In the genomic region with DNA sequence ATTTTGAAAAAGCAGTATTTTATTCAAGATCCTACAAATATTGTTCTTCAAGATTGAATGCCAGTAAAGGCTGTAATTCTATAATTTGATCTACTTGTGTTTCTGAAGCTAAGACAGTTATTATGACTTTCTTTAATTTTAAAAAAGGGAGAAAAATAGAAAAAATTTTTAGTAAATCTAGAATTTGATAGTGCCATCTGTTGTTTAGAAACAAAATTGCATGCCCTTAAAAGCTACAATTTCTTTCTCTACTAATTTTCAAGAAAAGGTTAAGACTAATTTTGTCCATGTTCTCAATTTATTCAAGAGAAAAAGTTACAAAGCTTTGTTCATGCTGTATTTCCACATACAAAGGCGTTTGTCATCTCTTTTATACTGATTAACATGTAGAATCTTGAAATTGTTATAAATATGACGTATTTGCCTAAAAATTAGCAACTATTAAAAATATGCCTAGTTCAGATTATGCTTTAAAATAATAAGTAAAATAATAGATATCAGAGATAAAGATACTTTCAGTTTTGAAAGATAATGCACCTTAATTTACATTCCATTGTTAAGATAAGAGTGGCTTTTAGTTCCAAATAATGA, we compare ENCODE assay signal across 12 cellular contexts. TPM values are rescaled to one million over a fixed set of nuclear protein-coding genes. Genes with fewer than 3 reads are reported as not detected.
DNase-seq lines count a peak whose midpoint lies in the region; ATAC-seq, FAIRE-seq and TF ChIP-seq lines count a peak whose summit lies in the region.
"Had no signal": no experiment of that assay in that cellular context is flagged by ENCODE, and none has a peak within 500 bp of the region (broad histone marks: within the 10 kb centered on the region; RNA-seq: fewer than 3 reads in every experiment).

No MANE protein-coding gene starts in this region.

- no peak for DNase-seq in WTC11 (ENCODE audit: low spot score)
- DNase-seq in ecto neural progenitor cell (ENCODE audit: low spot score), result no peak
- DNase-seq in SKM-1 (lab: John Stamatoyannopoulos, UW; ENCODE audit: unreplicated experiment), result no peak
- DNase-seq: activated T-cell treated with anti-CD3 and anti-CD28 coated beads, Interleukin-2, amount 50 U/mL, for 4 hours; DMS153; posterior cingulate gyrus had no signal

- no peak overlapping the region for H3K4me3 Mint-ChIP-seq in WTC11
- H3K4me3 Mint-ChIP-seq: activated T-cell treated with anti-CD3 and anti-CD28 coated beads, Interleukin-2, amount 50 U/mL, for 4 hours; stimulated activated memory B cell treated with anti-CD40 and anti-IgM and Interleukin-4, amounts not matched to agents 10 μg/mL and 1 μg/mL and 100 μg/mL, for 72 hours had no signal

- no peaks in the 10 kb centered on the region for H3K4me1 Mint-ChIP-seq in WTC11
- H3K4me1 Mint-ChIP-seq: stimulated activated memory B cell treated with anti-CD40 and anti-IgM and Interleukin-4, amounts not matched to agents 10 μg/mL and 1 μg/mL and 100 μg/mL, for 72 hours had no signal

- peak; percentile 28 for TF ChIP-seq CTCF in GM12873 (IDR thresholded peaks at IDR 0.05; ENCODE audit: insufficient read depth, low read depth, low read length, missing control alignments)
- peak; percentile 31; the same call in 1 of the 2 replicates for TF ChIP-seq CTCF in WTC11 (IDR thresholded peaks at IDR 0.05)

- CTCF ChIA-PET in WTC11 (lab: Charles Lee), result interaction anchor here (0.6 to 1.6 kb wide), 9 partner anchors 10 to 292 kb away, joined by 3 to 10 read pairs (median 3); a partner anchor contains a TSS

- no peak overlapping the region for H3K27ac Mint-ChIP-seq in WTC11
- H3K27ac Mint-ChIP-seq: stimulated activated memory B cell treated with anti-CD40 and anti-IgM and Interleukin-4, amounts not matched to agents 10 μg/mL and 1 μg/mL and 100 μg/mL, for 72 hours had no signal

- peaks cover 8% of the 10 kb centered on the region; the same call in 1 of the 2 replicates for H3K9me3 Mint-ChIP-seq in WTC11
- H3K9me3 Mint-ChIP-seq: activated T-cell treated with anti-CD3 and anti-CD28 coated beads, Interleukin-2, amount 50 U/mL, for 4 hours had no signal

- no peak for ATAC-seq in WTC11
- no peak for ATAC-seq in GM21367 (IDR thresholded peaks at IDR 0.05; ENCODE audit: unreplicated experiment)
- ATAC-seq in HG03196 (IDR thresholded peaks at IDR 0.05; ENCODE audit: unreplicated experiment), result no peak
- ATAC-seq: activated T-cell treated with anti-CD3 and anti-CD28 coated beads, Interleukin-2, amount 50 U/mL, for 4 hours; stimulated activated memory B cell treated with anti-CD40 and anti-IgM and Interleukin-4, amounts not matched to agents 10 μg/mL and 1 μg/mL and 100 μg/mL, for 72 hours had no signal

- peak; percentile 92 for FAIRE-seq in A204.1 (lab: Jason Lieb, UNC)
- FAIRE-seq in islet of Langerhans (lab: Jason Lieb, UNC), result peak; percentile 98

- POLR2A ChIA-PET in WTC11 (lab: Charles Lee), result no interaction called here

- H3K27me3 Mint-ChIP-seq in WTC11 (ENCODE audit: low read depth), result no peaks in the 10 kb centered on the region

- H3K36me3 Mint-ChIP-seq in WTC11, result no peaks in the 10 kb centered on the region
- H3K36me3 Mint-ChIP-seq: stimulated activated memory B cell treated with anti-CD40 and anti-IgM and Interleukin-4, amounts not matched to agents 10 μg/mL and 1 μg/mL and 100 μg/mL, for 72 hours had no signal

TF ChIP-seq in WTC11, 78 proteins besides CTCF, POLR2A, EP300 and RAD21 (continues in another document):
- TF ChIP-seq, protein P1, sequence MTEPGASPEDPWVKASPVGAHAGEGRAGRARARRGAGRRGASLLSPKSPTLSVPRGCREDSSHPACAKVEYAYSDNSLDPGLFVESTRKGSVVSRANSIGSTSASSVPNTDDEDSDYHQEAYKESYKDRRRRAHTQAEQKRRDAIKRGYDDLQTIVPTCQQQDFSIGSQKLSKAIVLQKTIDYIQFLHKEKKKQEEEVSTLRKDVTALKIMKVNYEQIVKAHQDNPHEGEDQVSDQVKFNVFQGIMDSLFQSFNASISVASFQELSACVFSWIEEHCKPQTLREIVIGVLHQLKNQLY (CRISPR knock-in tag; IDR thresholded peaks at IDR 0.05), result no peak
- TF ChIP-seq ZNF232 (CRISPR knock-in tag; IDR thresholded peaks at IDR 0.05), result no peak
- TF ChIP-seq ZNF138 (CRISPR knock-in tag; conservative IDR thresholded peaks at IDR 0.05), result no peak
- TF ChIP-seq, protein P2, sequence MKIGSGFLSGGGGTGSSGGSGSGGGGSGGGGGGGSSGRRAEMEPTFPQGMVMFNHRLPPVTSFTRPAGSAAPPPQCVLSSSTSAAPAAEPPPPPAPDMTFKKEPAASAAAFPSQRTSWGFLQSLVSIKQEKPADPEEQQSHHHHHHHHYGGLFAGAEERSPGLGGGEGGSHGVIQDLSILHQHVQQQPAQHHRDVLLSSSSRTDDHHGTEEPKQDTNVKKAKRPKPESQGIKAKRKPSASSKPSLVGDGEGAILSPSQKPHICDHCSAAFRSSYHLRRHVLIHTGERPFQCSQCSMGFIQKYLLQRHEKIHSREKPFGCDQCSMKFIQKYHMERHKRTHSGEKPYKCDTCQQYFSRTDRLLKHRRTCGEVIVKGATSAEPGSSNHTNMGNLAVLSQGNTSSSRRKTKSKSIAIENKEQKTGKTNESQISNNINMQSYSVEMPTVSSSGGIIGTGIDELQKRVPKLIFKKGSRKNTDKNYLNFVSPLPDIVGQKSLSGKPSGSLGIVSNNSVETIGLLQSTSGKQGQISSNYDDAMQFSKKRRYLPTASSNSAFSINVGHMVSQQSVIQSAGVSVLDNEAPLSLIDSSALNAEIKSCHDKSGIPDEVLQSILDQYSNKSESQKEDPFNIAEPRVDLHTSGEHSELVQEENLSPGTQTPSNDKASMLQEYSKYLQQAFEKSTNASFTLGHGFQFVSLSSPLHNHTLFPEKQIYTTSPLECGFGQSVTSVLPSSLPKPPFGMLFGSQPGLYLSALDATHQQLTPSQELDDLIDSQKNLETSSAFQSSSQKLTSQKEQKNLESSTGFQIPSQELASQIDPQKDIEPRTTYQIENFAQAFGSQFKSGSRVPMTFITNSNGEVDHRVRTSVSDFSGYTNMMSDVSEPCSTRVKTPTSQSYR (CRISPR knock-in tag; IDR thresholded peaks at IDR 0.05), result no peak
- TF ChIP-seq, protein P3, sequence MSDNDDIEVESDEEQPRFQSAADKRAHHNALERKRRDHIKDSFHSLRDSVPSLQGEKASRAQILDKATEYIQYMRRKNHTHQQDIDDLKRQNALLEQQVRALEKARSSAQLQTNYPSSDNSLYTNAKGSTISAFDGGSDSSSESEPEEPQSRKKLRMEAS (CRISPR knock-in tag; IDR thresholded peaks at IDR 0.05), result no peak
- no peak for TF ChIP-seq HMGA2 (CRISPR knock-in tag; IDR thresholded peaks at IDR 0.05)
- no peak for TF ChIP-seq NR3C1 (CRISPR knock-in tag; conservative IDR thresholded peaks at IDR 0.05; ENCODE audit: low read depth)
- TF ChIP-seq, protein P4, sequence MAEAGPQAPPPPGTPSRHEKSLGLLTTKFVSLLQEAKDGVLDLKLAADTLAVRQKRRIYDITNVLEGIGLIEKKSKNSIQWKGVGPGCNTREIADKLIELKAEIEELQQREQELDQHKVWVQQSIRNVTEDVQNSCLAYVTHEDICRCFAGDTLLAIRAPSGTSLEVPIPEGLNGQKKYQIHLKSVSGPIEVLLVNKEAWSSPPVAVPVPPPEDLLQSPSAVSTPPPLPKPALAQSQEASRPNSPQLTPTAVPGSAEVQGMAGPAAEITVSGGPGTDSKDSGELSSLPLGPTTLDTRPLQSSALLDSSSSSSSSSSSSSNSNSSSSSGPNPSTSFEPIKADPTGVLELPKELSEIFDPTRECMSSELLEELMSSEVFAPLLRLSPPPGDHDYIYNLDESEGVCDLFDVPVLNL (CRISPR knock-in tag; IDR thresholded peaks at IDR 0.05; ENCODE audit: borderline replicate concordance, low read depth), result no peak
- no peak for TF ChIP-seq NR2C2 (CRISPR knock-in tag; IDR thresholded peaks at IDR 0.05)
- no peak for TF ChIP-seq GRHL2 (CRISPR knock-in tag; IDR thresholded peaks at IDR 0.05; ENCODE audit: insufficient replicate concordance, severe bottlenecking)
- TF ChIP-seq, protein P5, sequence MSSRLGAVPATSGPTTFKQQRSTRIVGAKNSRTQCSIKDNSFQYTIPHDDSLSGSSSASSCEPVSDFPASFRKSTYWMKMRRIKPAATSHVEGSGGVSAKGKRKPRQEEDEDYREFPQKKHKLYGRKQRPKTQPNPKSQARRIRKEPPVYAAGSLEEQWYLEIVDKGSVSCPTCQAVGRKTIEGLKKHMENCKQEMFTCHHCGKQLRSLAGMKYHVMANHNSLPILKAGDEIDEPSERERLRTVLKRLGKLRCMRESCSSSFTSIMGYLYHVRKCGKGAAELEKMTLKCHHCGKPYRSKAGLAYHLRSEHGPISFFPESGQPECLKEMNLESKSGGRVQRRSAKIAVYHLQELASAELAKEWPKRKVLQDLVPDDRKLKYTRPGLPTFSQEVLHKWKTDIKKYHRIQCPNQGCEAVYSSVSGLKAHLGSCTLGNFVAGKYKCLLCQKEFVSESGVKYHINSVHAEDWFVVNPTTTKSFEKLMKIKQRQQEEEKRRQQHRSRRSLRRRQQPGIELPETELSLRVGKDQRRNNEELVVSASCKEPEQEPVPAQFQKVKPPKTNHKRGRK (CRISPR knock-in tag; IDR thresholded peaks at IDR 0.05; ENCODE audit: borderline replicate concordance), result no peak
- TF ChIP-seq CREB1 (CRISPR knock-in tag; IDR thresholded peaks at IDR 0.05), result no peak

RNA-seq across cellular contexts. Expression of a gene that starts 25.6 kb away (rescaled TPM):
- total RNA-seq in WTC11 (2021), result 0.05 to 0.07 TPM in 2 of 3 replicates, not detected in the other

RNA-seq across cellular contexts. Expression of a gene that starts 32.1 kb away (rescaled TPM):
- 14.6 to 16.1 TPM (median 15.0 TPM) in 3 replicates for total RNA-seq in WTC11 (2021)
